8 cellular contexts compared by ENCODE assay signal in genomic region chr2:202237787-202238233, GRCh38. TPM values are rescaled to one million over a fixed set of nuclear protein-coding genes. Genes with fewer than 3 reads are reported as not detected.
DNase-seq lines count a peak whose midpoint lies in the region; ATAC-seq and TF ChIP-seq lines count a peak whose summit lies in the region.

No MANE protein-coding gene starts in this region.

- DNase-seq in activated gamma-delta T cell treated with Interleukin-2 at 50 U/mL for 16 hours = peak; percentile 4
- DNase-seq in activated gamma-delta T cell (lab: John Stamatoyannopoulos, UW) = no peak
- DNase-seq in HCEC 1CT = peak; percentile 50
- no peak for DNase-seq in LNCaP clone FGC (ENCODE audit: low read depth)
- DNase-seq in foreskin melanocyte = peak; percentile 29
- DNase-seq in neural progenitor cell (ENCODE audit: low spot score) = peak; percentile 64
- DNase-seq in NCI-H446 (lab: John Stamatoyannopoulos, UW) = no peak

- H3K4me3 ChIP-seq in LNCaP clone FGC (ENCODE audit: low read depth, low read length) (peak overlapping the region; percentile 90), neural progenitor cell (peak overlapping the region; percentile 84)

- peaks cover 26% of the 10 kb centered on the region for H3F3A ChIP-seq in neural progenitor cell (ENCODE audit: low read depth)

- no peaks in the 10 kb centered on the region for H3K27me3 Mint-ChIP-seq in activated T-helper 17 cell treated with anti-CD3 and anti-CD28 coated beads, Interleukin-2, amount 50 U/mL, for 72 hours
- peaks cover 6% of the 10 kb centered on the region for H3K27me3 Mint-ChIP-seq in neural progenitor cell (ENCODE audit: insufficient read depth, low read depth)

- H3K9me3 Mint-ChIP-seq in activated T-helper 17 cell treated with anti-CD3 and anti-CD28 coated beads, Interleukin-2, amount 50 U/mL, for 72 hours = no peaks in the 10 kb centered on the region
- H3K9me3 Mint-ChIP-seq in neural progenitor cell = peaks cover 6% of the 10 kb centered on the region

- H4K20me1 ChIP-seq in neural progenitor cell (ENCODE audit: low read depth) = peaks cover 52% of the 10 kb centered on the region

- H3K9me3 ChIP-seq in neural progenitor cell (ENCODE audit: low read depth) = no peaks in the 10 kb centered on the region

- H3K27me3 ChIP-seq in neural progenitor cell = no peaks in the 10 kb centered on the region

- H3K36me3 ChIP-seq in neural progenitor cell = no peaks in the 10 kb centered on the region

- H3K4me2 ChIP-seq in neural progenitor cell = peak overlapping the region; percentile 93

- peak; percentile 48 for ATAC-seq in activated T-helper 17 cell treated with anti-CD3 and anti-CD28 coated beads, Interleukin-2, amount 50 U/mL, for 72 hours (replicated peaks)

- TF ChIP-seq CTCF in LNCaP clone FGC (IDR thresholded peaks at IDR 0.05; ENCODE audit: control insufficient read depth, extremely low read depth, insufficient read depth) (no peak), neural progenitor cell (IDR thresholded peaks at IDR 0.05) (no peak)

- H3K36me3 Mint-ChIP-seq in activated T-helper 17 cell treated with anti-CD3 and anti-CD28 coated beads, Interleukin-2, amount 50 U/mL, for 72 hours (ENCODE audit: low read depth) = peaks cover 22% of the 10 kb centered on the region
- peaks cover 4% of the 10 kb centered on the region for H3K36me3 Mint-ChIP-seq in neural progenitor cell

- peaks cover 4% of the 10 kb centered on the region for H3K4me1 Mint-ChIP-seq in activated T-helper 17 cell treated with anti-CD3 and anti-CD28 coated beads, Interleukin-2, amount 50 U/mL, for 72 hours
- H3K4me1 Mint-ChIP-seq in neural progenitor cell = peaks cover 15% of the 10 kb centered on the region

- H3K4me3 Mint-ChIP-seq in activated T-helper 17 cell treated with anti-CD3 and anti-CD28 coated beads, Interleukin-2, amount 50 U/mL, for 72 hours = peak overlapping the region; percentile 92
- peak overlapping the region; percentile 99 for H3K4me3 Mint-ChIP-seq in neural progenitor cell

- H3K79me2 ChIP-seq in neural progenitor cell (ENCODE audit: low read depth) = peaks cover 56% of the 10 kb centered on the region

- H3K27ac ChIP-seq in neural progenitor cell = peak overlapping the region; percentile 94

- peak overlapping the region; percentile 87 for H3K9ac ChIP-seq in neural progenitor cell

- H3K4me1 ChIP-seq in neural progenitor cell = peaks cover 8% of the 10 kb centered on the region

- peak overlapping the region; percentile 84 for H2AFZ ChIP-seq in neural progenitor cell (replicated peaks)

- peak overlapping the region; percentile 95 for H3K27ac Mint-ChIP-seq in activated T-helper 17 cell treated with anti-CD3 and anti-CD28 coated beads, Interleukin-2, amount 50 U/mL, for 72 hours
- H3K27ac Mint-ChIP-seq in neural progenitor cell = peak overlapping the region; percentile 96

RNA-seq across cellular contexts. Expression of gene SUMO1, which starts 0.6 kb away (rescaled TPM):
- 100 to 1,000 TPM in 1 of 2 donors, 10 to 100 TPM in 1; 81.8 to 115 TPM for total RNA-seq in activated T-helper 17 cell treated with anti-CD3 and anti-CD28 coated beads, Interleukin-2, amount 50 U/mL, for 72 hours
- 217 and 409 TPM in 2 replicates for total RNA-seq in neural progenitor cell (ENCODE audit: low replicate concordance)

RNA-seq across cellular contexts. Expression of gene NOP58, which starts 27.8 kb away (rescaled TPM):
- total RNA-seq in activated T-helper 17 cell treated with anti-CD3 and anti-CD28 coated beads, Interleukin-2, amount 50 U/mL, for 72 hours = 100 to 1,000 TPM; 157 to 183 TPM
- total RNA-seq in neural progenitor cell (ENCODE audit: low replicate concordance) = 99.4 and 112 TPM in 2 replicates

Comparison
In these comparisons a context has a peak if more than half of its experiments do, and no peak if none do; other contexts are left out.
1. DNase-seq: peak in activated gamma-delta T cell treated with Interleukin-2 at 50 U/mL for 16 hours (single experiment), HCEC 1CT (single experiment), foreskin melanocyte (single experiment) and neural progenitor cell (single experiment); none in activated gamma-delta T cell (single experiment), LNCaP clone FGC (single experiment) and NCI-H446 (0 of 2).